Comparison of ENCODE assay signal across 16 cellular contexts in the genomic region with DNA sequence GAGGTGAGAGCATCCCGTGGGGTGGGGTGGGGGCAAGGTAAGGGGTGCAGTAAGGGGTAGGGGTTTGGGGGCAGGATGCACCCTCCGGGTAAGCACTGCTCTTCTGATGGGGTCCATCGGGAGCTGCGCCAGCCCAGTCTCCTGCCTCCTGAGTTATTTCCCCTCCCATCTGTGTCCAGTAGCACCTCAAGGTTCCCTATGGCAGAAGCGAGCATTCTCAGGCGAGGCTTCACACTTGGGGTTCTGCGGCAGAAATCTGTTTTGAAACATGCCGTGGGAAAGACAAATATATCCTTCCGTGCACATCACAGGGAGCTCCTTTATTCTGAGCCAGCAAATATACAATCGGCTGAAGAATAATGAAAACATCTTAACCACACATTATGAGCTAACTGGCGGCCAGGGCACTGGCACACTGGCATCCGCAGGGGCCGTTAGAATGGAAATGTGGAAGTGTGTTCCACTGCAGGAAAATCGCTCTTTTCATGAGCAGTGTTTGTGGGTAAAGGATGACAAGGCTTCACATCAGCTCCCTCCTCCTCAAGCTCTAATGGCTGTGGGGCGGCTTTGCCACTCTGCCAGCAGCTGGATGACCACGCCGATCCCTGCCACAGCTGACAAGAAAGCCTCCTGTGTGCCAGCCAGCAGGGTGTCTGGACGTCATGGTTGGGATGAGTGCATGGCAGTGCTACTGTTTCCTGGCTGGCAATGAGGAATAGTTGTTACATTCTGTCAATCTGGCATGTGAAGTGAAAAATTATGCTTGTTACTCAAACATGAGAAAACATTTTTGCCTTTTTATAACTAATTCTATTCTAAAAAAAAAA. TPM values are rescaled to one million over a fixed set of nuclear protein-coding genes. Genes with fewer than 3 reads are reported as not detected.
"Had no signal": no experiment of that assay in that cellular context is flagged by ENCODE, and none has a peak within 500 bp of the region (broad histone marks: within the 10 kb centered on the region; RNA-seq: fewer than 3 reads in every experiment).

No MANE protein-coding gene starts in this region.

- H3K27ac Mint-ChIP-seq: activated CD4-positive, alpha-beta memory T cell treated with anti-CD3 and anti-CD28 coated beads for 36 hours; activated naive CD8-positive, alpha-beta T cell; memory B cell; nephron had no signal

- H3K27me3 Mint-ChIP-seq: activated CD4-positive, alpha-beta memory T cell treated with anti-CD3 and anti-CD28 coated beads for 36 hours; activated naive CD8-positive, alpha-beta T cell; effector memory CD8-positive, alpha-beta T cell; memory B cell had no signal

- H3K9me3 ChIP-seq: colonic mucosa, gastroesophageal sphincter, pancreas, upper lobe of right lung had no signal

- H3K4me1 ChIP-seq: colonic mucosa, pancreas, upper lobe of right lung had no signal

- H3K4me3 ChIP-seq: colonic mucosa, gastroesophageal sphincter, pancreas, upper lobe of right lung had no signal

- H3K27ac ChIP-seq: colonic mucosa, epithelial cell of prostate, gastroesophageal sphincter, pancreas, upper lobe of right lung had no signal

- H3K4me3 Mint-ChIP-seq: activated CD4-positive, alpha-beta memory T cell treated with anti-CD3 and anti-CD28 coated beads for 36 hours; activated naive CD8-positive, alpha-beta T cell; activated T-cell treated with anti-CD3 and anti-CD28 coated beads, Interleukin-2, amount 50 U/mL, for 4 hours; effector memory CD8-positive, alpha-beta T cell; memory B cell; nephron had no signal

- DNase-seq: activated CD4-positive, alpha-beta memory T cell treated with anti-CD3 and anti-CD28 coated beads for 36 hours; activated CD4-positive, alpha-beta T cell treated with anti-CD3 and anti-CD28 coated beads for 1 hour; activated effector memory CD4-positive, alpha-beta T cell treated with anti-CD3 and anti-CD28 coated beads, Interleukin-2, amount 50 U/mL, for 16 hours; activated T-cell treated with anti-CD3 and anti-CD28 coated beads, Interleukin-2, amount 50 U/mL, for 4 hours; colonic mucosa; effector memory CD8-positive, alpha-beta T cell; pancreas; SIG-M5; stimulated activated CD4-positive, alpha-beta T cell treated with anti-CD3 and anti-CD28 coated beads, Interleukin-12 subunit alpha, Interleukin-12 subunit beta, amount 100 ng/mL, for 4 hours; stimulated activated naive CD4-positive, alpha-beta T cell treated with Interleukin-2 at 50 U/mL for 16 hours; upper lobe of right lung had no signal

- H3K9me3 Mint-ChIP-seq: activated CD4-positive, alpha-beta memory T cell treated with anti-CD3 and anti-CD28 coated beads for 36 hours; activated T-cell treated with anti-CD3 and anti-CD28 coated beads, Interleukin-2, amount 50 U/mL, for 4 hours; effector memory CD8-positive, alpha-beta T cell; memory B cell; nephron had no signal

- H3K27me3 ChIP-seq: colonic mucosa, gastroesophageal sphincter, pancreas, upper lobe of right lung had no signal

- H3K36me3 ChIP-seq: colonic mucosa had no signal

- H3K4me1 Mint-ChIP-seq: memory B cell had no signal

RNA-seq across cellular contexts. Expression of a gene that starts 24.7 kb away (rescaled TPM):
- total RNA-seq: activated CD4-positive, alpha-beta memory T cell treated with anti-CD3 and anti-CD28 coated beads for 36 hours had no signal

RNA-seq across cellular contexts. Expression of a gene that starts 31.6 kb away (rescaled TPM):
- total RNA-seq: activated CD4-positive, alpha-beta memory T cell treated with anti-CD3 and anti-CD28 coated beads for 36 hours; activated T-cell treated with anti-CD3 and anti-CD28 coated beads, Interleukin-2, amount 50 U/mL, for 4 hours had no signal

RNA-seq across cellular contexts. Expression of a gene that starts 43.4 kb away (rescaled TPM):
- total RNA-seq: activated CD4-positive, alpha-beta memory T cell treated with anti-CD3 and anti-CD28 coated beads for 36 hours; activated T-cell treated with anti-CD3 and anti-CD28 coated beads, Interleukin-2, amount 50 U/mL, for 4 hours had no signal
